24 cellular contexts compared by ENCODE assay signal in the genomic region with DNA sequence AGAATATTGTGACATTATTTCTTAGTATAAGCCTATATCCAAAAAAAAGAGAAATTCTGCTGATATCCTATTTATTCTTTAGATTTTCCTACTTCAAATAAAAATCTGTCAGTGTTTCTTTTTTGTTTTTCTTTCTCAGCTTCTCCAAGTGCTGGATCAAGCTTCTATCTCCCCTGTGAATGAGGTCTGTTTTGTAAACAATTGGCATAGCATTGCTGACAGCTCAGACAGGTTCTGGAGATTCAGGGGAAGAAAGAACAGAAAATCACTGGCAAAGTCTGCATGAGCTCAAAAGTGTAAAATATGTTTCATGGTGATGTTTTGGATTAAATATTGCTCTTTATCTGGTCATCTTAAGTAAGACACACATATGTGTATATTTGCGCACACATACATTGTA.
"Had no signal": no experiment of that assay in that cellular context is flagged by ENCODE, and none has a peak within 500 bp of the region (broad histone marks: within the 10 kb centered on the region; RNA-seq: fewer than 3 reads in every experiment).

No MANE protein-coding gene starts in this region.

- H3K27me3 ChIP-seq: stomach, suprapubic skin, testis, thyroid gland, tibial nerve, transverse colon, upper lobe of left lung, upper lobe of right lung, uterus, vagina had no signal

- H3K9me3 ChIP-seq: stomach, suprapubic skin, testis, thoracic aorta, thyroid gland, tibial nerve, transverse colon, upper lobe of left lung, upper lobe of right lung, uterus, vagina had no signal

- H3K4me3 ChIP-seq: stomach, suprapubic skin, testis, thoracic aorta, thyroid gland, tibial nerve, transverse colon, upper lobe of left lung, upper lobe of right lung, uterus, vagina had no signal

- H3K36me3 ChIP-seq: stomach, suprapubic skin, thoracic aorta, thyroid gland, tibial nerve, transverse colon, upper lobe of left lung, upper lobe of right lung, uterus, vagina had no signal

- DNase-seq: stimulated activated CD4-positive, alpha-beta T cell treated with anti-CD3 and anti-CD28 coated beads, Interleukin-2, amount 100 ng/mL, for 24 hours; stimulated activated CD4-positive, alpha-beta T cell treated with anti-CD3 and anti-CD28 coated beads, Interleukin-2, amount 100 ng/mL, for 48 hours; stimulated activated CD4-positive, alpha-beta T cell treated with anti-CD3 and anti-CD28 coated beads, Interleukin-4, amount 100 ng/mL, for 1 hour; stimulated activated CD4-positive, alpha-beta T cell treated with anti-CD3 and anti-CD28 coated beads, Interleukin-4, amount 100 ng/mL, for 24 hours; stimulated activated CD4-positive, alpha-beta T cell treated with anti-CD3 and anti-CD28 coated beads, Interleukin-4, amount 100 ng/mL, for 4 hours; stimulated activated CD8-positive, alpha-beta memory T cell treated with anti-CD3 and anti-CD28 coated beads, Interleukin-4, amount 100 ng/mL, for 48 hours; stimulated activated naive B cell treated with anti-CD40 and anti-IgM and Interleukin-4, amounts not matched to agents 10 μg/mL and 1 μg/mL and 100 μg/mL, for 72 hours; stimulated activated naive CD4-positive, alpha-beta T cell; stimulated activated naive CD4-positive, alpha-beta T cell treated with Interleukin-2 at 50 U/mL for 16 hours; stimulated activated naive CD8-positive, alpha-beta T cell treated with anti-CD3 and anti-CD28 coated beads, Interleukin-15, amount 100 ng/mL, for 72 hours; stimulated activated naive CD8-positive, alpha-beta T cell treated with anti-CD3 and anti-CD28 coated beads, Interleukin-15, Interleukin-2, amounts not matched to agents 100 U/mL and 50 U/mL, for 24 hours; stomach; substantia nigra; testis; thyroid gland; transverse colon; trophoblast cell; upper lobe of left lung; upper lobe of right lung; uterus had no signal

- H3K27ac ChIP-seq: stomach, suprapubic skin, testis, thoracic aorta, thyroid gland, tibial nerve, transverse colon, upper lobe of left lung, upper lobe of right lung, uterus, vagina had no signal

- H3K4me1 ChIP-seq: stomach, suprapubic skin, testis, thyroid gland, tibial nerve, transverse colon, upper lobe of left lung, upper lobe of right lung, uterus, vagina had no signal
